8 cellular contexts compared by ENCODE assay signal in genomic region chr6:87407896-87408720, GRCh38. TPM values are rescaled to one million over a fixed set of nuclear protein-coding genes. Genes with fewer than 3 reads are reported as not detected.
A peak's percentile ranks its signal among the peaks of the same experiment; 100 is the strongest.
DNase-seq lines count a peak whose midpoint lies in the region; ATAC-seq and TF ChIP-seq lines count a peak whose summit lies in the region.

Gene CFAP206 (plus strand): TSS chr6:87407972. CDS start chr6:87409840, 1,868 bp downstream.

- peak within 1 kb of the TSS; percentile 54 to 97 (median 91) for H3K4me3 ChIP-seq in heart left ventricle

- DNase-seq in NCI-H128 (lab: John Stamatoyannopoulos, UW; ENCODE audit: unreplicated experiment) (peak; percentile 61), T follicular helper cell (ENCODE audit: low read depth) (peak; percentile 77), heart left ventricle (peak; percentile 77 to 90 (median 86)), posterior cingulate gyrus (peak; percentile 54 to 96 (median 73)), type B pancreatic cell (ENCODE audit: extremely low spot score, unreplicated experiment) (peak; percentile 82)

- H3K9me3 Mint-ChIP-seq in type B pancreatic cell, result no peaks in the 10 kb centered on the region

- H3K27ac ChIP-seq in adipose tissue (ENCODE audit: low read depth, low read length) (peak within 1 kb of the TSS; percentile 65), heart left ventricle (peak within 1 kb of the TSS; percentile 44 to 88 (median 78))

- H3K27me3 Mint-ChIP-seq in type B pancreatic cell, result no peaks in the 10 kb centered on the region

- no peak for TF ChIP-seq POLR2A in heart left ventricle (IDR thresholded peaks at IDR 0.05)

- no peaks in the 10 kb centered on the region for H3K9me3 ChIP-seq in heart left ventricle

- no peaks in the 10 kb centered on the region for H3K27me3 ChIP-seq in heart left ventricle

- TF ChIP-seq CTCF in GM12872 (IDR thresholded peaks at IDR 0.05; ENCODE audit: insufficient read depth, low read depth, low read length), result peak; percentile 32; the same call in 1 of the 3 replicates
- peak in 5 of 12 donors; percentile 15 to 46 (median 19) for TF ChIP-seq CTCF in heart left ventricle (IDR thresholded peaks at IDR 0.05)
- peak; percentile 12 for TF ChIP-seq CTCF in type B pancreatic cell (conservative IDR thresholded peaks at IDR 0.05)

- peak within 1 kb of the TSS; percentile 96 for H3K4me3 Mint-ChIP-seq in type B pancreatic cell

- H3K36me3 ChIP-seq in heart left ventricle, result no peaks in the 10 kb centered on the region

- peak within 1 kb of the TSS; percentile 91 for H3K27ac Mint-ChIP-seq in type B pancreatic cell

- H3K4me1 ChIP-seq in heart left ventricle, result peaks cover 0 to 11% (median 5%) of the 10 kb centered on the region in 12 donors

- intact Hi-C loops in heart left ventricle (cut with DNase I), result loop anchor here in 5 of 10 donors (2.0 to 10.0 kb wide), 5 partner anchors 64 to 1731 kb away; partner anchors contain the start of genes SLC35A1 (in 3 of the 5) and ZNF292 (in 2 of the 5)
- intact Hi-C loops in posterior cingulate gyrus (cut with DNase I), result loop anchor here (2.0 to 10.0 kb wide), 2 partner anchors 65 to 253 kb away; partner anchors contain the start of genes SLC35A1 and ZNF292

- 0 to 1% (median 0%) methylated on average over 59 to 80 of the region's 82 CpGs for WGBS in adipose tissue, 3 donors
- WGBS in heart left ventricle, 4 donors, result 0% methylated on average over 29 to 82 of the region's 82 CpGs

- no peaks in the 10 kb centered on the region for H3K4me1 Mint-ChIP-seq in type B pancreatic cell (ENCODE audit: unreplicated experiment)

- H3K36me3 Mint-ChIP-seq in type B pancreatic cell, result no peaks in the 10 kb centered on the region

- ATAC-seq in HG02759 (IDR thresholded peaks at IDR 0.05; ENCODE audit: unreplicated experiment) (peak; percentile 89), heart left ventricle (peak; percentile 88 to 97 (median 96))

RNA-seq across cellular contexts. Expression of gene CFAP206, which starts in this region (rescaled TPM):
- polyA plus RNA-seq in adipose tissue, result under 1 TPM; 0.07 to 0.22 (median 0.13) TPM
- under 1 TPM in 7 of 9 donors, not detected in 2; 0.12 to 0.41 (median 0.23) TPM for total RNA-seq in heart left ventricle
- polyA plus RNA-seq in heart left ventricle, result under 1 TPM; 0.19 to 0.33 TPM
- 2.1 and 5.0 TPM in 2 replicates for total RNA-seq in type B pancreatic cell (ENCODE audit: low replicate concordance)

Comparison
In these comparisons a context has a peak if more than half of its experiments do, and no peak if none do; other contexts are left out.
1. Peak in every context shown above with its lines: DNase-seq, ATAC-seq, H3K4me3 ChIP-seq and H3K27ac ChIP-seq.
2. Peak in DNase-seq, ATAC-seq, H3K4me3 ChIP-seq and H3K27ac ChIP-seq in heart left ventricle; RNA of the gene not detected or under 1 TPM.